Comparison of ENCODE assay signal across 17 cellular contexts in genomic region chr7:131529617-131530016, GRCh38.
"Had no signal": no experiment of that assay in that cellular context is flagged by ENCODE, and none has a peak within 500 bp of the region (broad histone marks: within the 10 kb centered on the region; RNA-seq: fewer than 3 reads in every experiment).

No MANE protein-coding gene starts in this region.

- H3K36me3 Mint-ChIP-seq: activated CD4-positive, alpha-beta memory T cell treated with anti-CD3 and anti-CD28 coated beads for 36 hours; activated CD8-positive, alpha-beta memory T cell treated with anti-CD3 and anti-CD28 coated beads, Interleukin-2, amount 10 ng/mL, durations not matched to agents 7 days and 5 days; naive thymus-derived CD8-positive, alpha-beta T cell had no signal

- H3K27me3 ChIP-seq: neutrophil had no signal

- H3K4me3 ChIP-seq: skin epidermis, transverse colon had no signal

- FAIRE-seq: colon had no signal

- DNase-seq: activated CD4-positive, alpha-beta memory T cell treated with anti-CD3 and anti-CD28 coated beads for 36 hours; activated CD8-positive, alpha-beta memory T cell treated with anti-CD3 and anti-CD28 coated beads, Interleukin-2, amount 10 ng/mL, durations not matched to agents 7 days and 5 days; activated effector memory CD4-positive, alpha-beta T cell treated with Interleukin-2 at 50 U/mL for 16 hours; activated naive CD4-positive, alpha-beta T cell treated with anti-CD3 and anti-CD28 coated beads, Interleukin-2, amount 50 U/mL, for 16 hours; activated T-cell treated with anti-CD3 and anti-CD28 coated beads, Interleukin-2, amount 50 U/mL, for 1 hour; caudate nucleus; foreskin fibroblast; glutamatergic neuron; naive thymus-derived CD8-positive, alpha-beta T cell; stimulated activated CD4-positive, alpha-beta T cell treated with anti-CD3 and anti-CD28 coated beads, Interleukin-4, amount 100 ng/mL, for 4 hours; stimulated activated CD8-positive, alpha-beta memory T cell treated with anti-CD3 and anti-CD28 coated beads, Interleukin-4, amount 100 ng/mL, for 48 hours; stimulated activated naive CD8-positive, alpha-beta T cell treated with anti-CD3 and anti-CD28 coated beads, Interleukin-15, Interleukin-2, amounts not matched to agents 100 U/mL and 50 U/mL, for 24 hours; transverse colon had no signal

- H3K27ac Mint-ChIP-seq: activated CD4-positive, alpha-beta memory T cell treated with anti-CD3 and anti-CD28 coated beads for 36 hours; activated CD8-positive, alpha-beta memory T cell treated with anti-CD3 and anti-CD28 coated beads, Interleukin-2, amount 10 ng/mL, durations not matched to agents 7 days and 5 days; naive thymus-derived CD8-positive, alpha-beta T cell had no signal

- H3K9me3 ChIP-seq: neutrophil, transverse colon had no signal

- H3K36me3 ChIP-seq: neutrophil, transverse colon had no signal

- H3K27ac ChIP-seq: neutrophil, VCaP had no signal

- ATAC-seq: activated CD8-positive, alpha-beta memory T cell treated with anti-CD3 and anti-CD28 coated beads, Interleukin-2, amount 10 ng/mL, durations not matched to agents 7 days and 5 days; naive thymus-derived CD8-positive, alpha-beta T cell; stimulated activated naive CD8-positive, alpha-beta T cell treated with anti-CD3 and anti-CD28 coated beads, Interleukin-15, Interleukin-2, amounts not matched to agents 100 U/mL and 50 U/mL, for 24 hours had no signal

- H3K4me3 Mint-ChIP-seq: activated CD4-positive, alpha-beta memory T cell treated with anti-CD3 and anti-CD28 coated beads for 36 hours; activated CD8-positive, alpha-beta memory T cell treated with anti-CD3 and anti-CD28 coated beads, Interleukin-2, amount 10 ng/mL, durations not matched to agents 7 days and 5 days; naive thymus-derived CD8-positive, alpha-beta T cell had no signal

- H3K9me3 Mint-ChIP-seq: activated CD4-positive, alpha-beta memory T cell treated with anti-CD3 and anti-CD28 coated beads for 36 hours; naive thymus-derived CD8-positive, alpha-beta T cell had no signal
